In the genomic region with DNA sequence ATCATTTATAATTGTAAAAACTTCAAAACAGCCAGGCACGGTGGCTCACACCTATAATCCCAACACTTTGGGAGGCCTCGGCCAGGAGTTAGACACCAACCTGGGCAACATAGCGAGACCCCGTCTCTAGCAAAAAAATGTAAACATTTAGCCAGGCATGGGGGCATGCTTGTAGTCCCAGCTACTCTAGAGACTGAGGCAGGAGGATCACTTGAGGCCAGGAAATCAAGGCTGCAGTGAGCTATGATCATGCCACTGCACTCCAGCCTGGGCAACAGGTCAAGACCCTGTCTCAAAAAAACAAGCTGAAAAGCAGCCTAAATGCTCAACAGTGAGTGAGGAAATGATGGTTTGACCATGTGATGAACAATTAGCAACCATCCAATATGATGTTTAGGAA, we compare ENCODE assay signal across 8 cellular contexts. TPM values are rescaled to one million over a fixed set of nuclear protein-coding genes. Genes with fewer than 3 reads are reported as not detected.
"Had no signal": no experiment of that assay in that cellular context is flagged by ENCODE, and none has a peak within 500 bp of the region (broad histone marks: within the 10 kb centered on the region; RNA-seq: fewer than 3 reads in every experiment).

No MANE protein-coding gene starts in this region.

- H2AFZ ChIP-seq: GM23248 had no signal

- H3K9me3 ChIP-seq: HAP-1 had no signal

- H3K9ac ChIP-seq: GM23248 had no signal

- H3K4me3 ChIP-seq: GM23248, HAP-1 had no signal

- DNase-seq: GOT3, KG1 had no signal

- H3K27ac ChIP-seq: GM23248 had no signal

- H3K36me3 ChIP-seq: HAP-1 had no signal

- FAIRE-seq: HTR-8/SVneo had no signal

- H3K4me1 ChIP-seq: HAP-1 had no signal

RNA-seq across cellular contexts. Expression of a gene that starts 7.3 kb away (rescaled TPM):
- total RNA-seq: GM23248, H4, HT-29 had no signal
- polyA plus RNA-seq: IgD-negative memory B cell had no signal
